ENCODE assay signal across 1 cellular context in the genomic region with DNA sequence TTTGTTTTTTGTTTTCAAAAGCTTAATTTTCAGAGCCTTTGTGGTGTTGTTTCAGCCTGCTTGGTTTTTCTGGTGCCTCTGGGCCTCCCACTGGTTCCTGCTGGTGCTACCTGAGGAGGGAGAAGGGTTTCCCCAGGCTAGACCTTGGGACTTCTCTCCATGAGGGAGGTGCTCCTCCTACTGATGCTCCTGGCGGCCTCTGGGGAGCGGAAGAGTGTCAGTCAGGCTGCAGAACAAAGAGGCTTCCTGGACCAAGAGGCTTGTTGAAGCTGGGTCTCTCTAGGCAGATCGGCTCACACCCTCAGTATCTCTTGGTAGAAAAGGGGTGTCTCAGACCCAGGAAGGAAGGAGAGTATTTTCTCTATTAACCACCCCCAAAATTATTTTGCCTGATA.
TF ChIP-seq lines count a peak whose summit lies in the region.

No MANE protein-coding gene starts in this region.

TF ChIP-seq in SK-N-SH, 30 proteins besides CTCF, POLR2A, EP300 and RAD21:
- no peak for TF ChIP-seq SMC3 (IDR thresholded peaks at IDR 0.05; ENCODE audit: low read depth, low read length)
- TF ChIP-seq MEF2A (IDR thresholded peaks at IDR 0.05; ENCODE audit: borderline replicate concordance, low read depth) = no peak
- TF ChIP-seq, protein P1, sequence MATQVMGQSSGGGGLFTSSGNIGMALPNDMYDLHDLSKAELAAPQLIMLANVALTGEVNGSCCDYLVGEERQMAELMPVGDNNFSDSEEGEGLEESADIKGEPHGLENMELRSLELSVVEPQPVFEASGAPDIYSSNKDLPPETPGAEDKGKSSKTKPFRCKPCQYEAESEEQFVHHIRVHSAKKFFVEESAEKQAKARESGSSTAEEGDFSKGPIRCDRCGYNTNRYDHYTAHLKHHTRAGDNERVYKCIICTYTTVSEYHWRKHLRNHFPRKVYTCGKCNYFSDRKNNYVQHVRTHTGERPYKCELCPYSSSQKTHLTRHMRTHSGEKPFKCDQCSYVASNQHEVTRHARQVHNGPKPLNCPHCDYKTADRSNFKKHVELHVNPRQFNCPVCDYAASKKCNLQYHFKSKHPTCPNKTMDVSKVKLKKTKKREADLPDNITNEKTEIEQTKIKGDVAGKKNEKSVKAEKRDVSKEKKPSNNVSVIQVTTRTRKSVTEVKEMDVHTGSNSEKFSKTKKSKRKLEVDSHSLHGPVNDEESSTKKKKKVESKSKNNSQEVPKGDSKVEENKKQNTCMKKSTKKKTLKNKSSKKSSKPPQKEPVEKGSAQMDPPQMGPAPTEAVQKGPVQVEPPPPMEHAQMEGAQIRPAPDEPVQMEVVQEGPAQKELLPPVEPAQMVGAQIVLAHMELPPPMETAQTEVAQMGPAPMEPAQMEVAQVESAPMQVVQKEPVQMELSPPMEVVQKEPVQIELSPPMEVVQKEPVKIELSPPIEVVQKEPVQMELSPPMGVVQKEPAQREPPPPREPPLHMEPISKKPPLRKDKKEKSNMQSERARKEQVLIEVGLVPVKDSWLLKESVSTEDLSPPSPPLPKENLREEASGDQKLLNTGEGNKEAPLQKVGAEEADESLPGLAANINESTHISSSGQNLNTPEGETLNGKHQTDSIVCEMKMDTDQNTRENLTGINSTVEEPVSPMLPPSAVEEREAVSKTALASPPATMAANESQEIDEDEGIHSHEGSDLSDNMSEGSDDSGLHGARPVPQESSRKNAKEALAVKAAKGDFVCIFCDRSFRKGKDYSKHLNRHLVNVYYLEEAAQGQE (IDR thresholded peaks at IDR 0.05; ENCODE audit: low read depth, low read length) = no peak
TF ChIP-seq in SK-N-SH: peak in this region for 0.
